In genomic region chr16:77443834-77444460, GRCh38 we compare ENCODE assay signal across 7 cellular contexts.
"Had no signal": no experiment of that assay in that cellular context is flagged by ENCODE, and none has a peak within 500 bp of the region (broad histone marks: within the 10 kb centered on the region; RNA-seq: fewer than 3 reads in every experiment).

No MANE protein-coding gene starts in this region.

- ATAC-seq: activated CD4-positive, CD25-positive, alpha-beta regulatory T cell treated with anti-CD3 and anti-CD28 coated beads, Interleukin-2, amount 50 U/mL, for 24 hours had no signal

- DNase-seq: activated T-cell treated with anti-CD3 and anti-CD28 coated beads, Interleukin-2, amount 50 U/mL, for 1 hour; central memory CD4-positive, alpha-beta T cell; nephron progenitor cell; sigmoid colon; stimulated activated naive CD4-positive, alpha-beta T cell treated with Interleukin-2 at 50 U/mL for 16 hours; trophoblast cell had no signal
